Comparison of ENCODE assay signal across 1 cellular context in the genomic region with DNA sequence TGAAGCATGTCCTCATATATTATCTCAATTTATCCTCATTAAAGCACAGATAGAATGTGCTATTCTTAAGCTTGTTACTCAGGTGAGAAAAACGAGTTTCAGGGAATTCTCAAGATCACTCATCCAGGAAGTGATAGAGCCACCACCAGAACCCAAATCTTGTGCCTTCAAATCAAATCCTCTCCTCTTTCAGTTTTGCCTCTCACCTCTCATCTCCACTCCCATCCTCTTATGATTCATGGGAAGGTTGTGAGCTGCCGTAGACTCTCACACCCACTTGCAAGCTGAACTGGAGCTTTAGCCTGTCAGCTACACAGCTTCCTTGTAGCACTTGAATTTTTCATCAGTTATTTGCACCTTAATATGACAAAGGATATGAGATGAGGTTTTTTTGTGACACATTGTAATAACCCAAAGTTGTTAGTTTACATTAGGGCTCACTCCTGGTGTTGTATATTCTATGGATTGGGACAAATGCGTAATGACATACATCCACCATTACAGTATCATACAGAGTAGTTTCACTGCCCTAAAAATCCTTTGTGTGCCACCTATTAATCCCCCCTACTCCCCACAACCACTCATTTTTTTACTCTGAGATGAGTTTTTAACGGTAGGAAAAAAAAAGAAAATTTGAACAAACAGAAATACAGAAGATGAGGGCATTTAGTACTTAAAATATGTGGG.
TF ChIP-seq lines count a peak whose summit lies in the region.

No MANE protein-coding gene starts in this region.

TF ChIP-seq in K562, 482 proteins besides CTCF, POLR2A, EP300 and RAD21:
- TF ChIP-seq STAG1 (CRISPR knock-in tag; IDR thresholded peaks at IDR 0.05; ENCODE audit: borderline replicate concordance) = no peak
- TF ChIP-seq, protein P1, sequence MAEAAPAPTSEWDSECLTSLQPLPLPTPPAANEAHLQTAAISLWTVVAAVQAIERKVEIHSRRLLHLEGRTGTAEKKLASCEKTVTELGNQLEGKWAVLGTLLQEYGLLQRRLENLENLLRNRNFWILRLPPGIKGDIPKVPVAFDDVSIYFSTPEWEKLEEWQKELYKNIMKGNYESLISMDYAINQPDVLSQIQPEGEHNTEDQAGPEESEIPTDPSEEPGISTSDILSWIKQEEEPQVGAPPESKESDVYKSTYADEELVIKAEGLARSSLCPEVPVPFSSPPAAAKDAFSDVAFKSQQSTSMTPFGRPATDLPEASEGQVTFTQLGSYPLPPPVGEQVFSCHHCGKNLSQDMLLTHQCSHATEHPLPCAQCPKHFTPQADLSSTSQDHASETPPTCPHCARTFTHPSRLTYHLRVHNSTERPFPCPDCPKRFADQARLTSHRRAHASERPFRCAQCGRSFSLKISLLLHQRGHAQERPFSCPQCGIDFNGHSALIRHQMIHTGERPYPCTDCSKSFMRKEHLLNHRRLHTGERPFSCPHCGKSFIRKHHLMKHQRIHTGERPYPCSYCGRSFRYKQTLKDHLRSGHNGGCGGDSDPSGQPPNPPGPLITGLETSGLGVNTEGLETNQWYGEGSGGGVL (CRISPR knock-in tag; IDR thresholded peaks at IDR 0.05) = no peak
- TF ChIP-seq YY1 (IDR thresholded peaks at IDR 0.05; ENCODE audit: borderline replicate concordance in 1 of 3, control insufficient read depth in 1 of 3, extremely low read depth in 1 of 3, insufficient read depth in 3 of 3, insufficient read length in 1 of 3, insufficient replicate concordance in 2 of 3, low read depth in 1 of 3, low read length in 2 of 3) = no peak
- no peak for TF ChIP-seq RNF2 (IDR thresholded peaks at IDR 0.05)
- TF ChIP-seq MAFK (IDR thresholded peaks at IDR 0.05; ENCODE audit: low read length) = no peak
- TF ChIP-seq ZC3H4 (CRISPR knock-in tag; IDR thresholded peaks at IDR 0.05; ENCODE audit: borderline replicate concordance) = no peak
- TF ChIP-seq ZNF311 (CRISPR knock-in tag; IDR thresholded peaks at IDR 0.05) = no peak
- TF ChIP-seq HSF4 (CRISPR knock-in tag; IDR thresholded peaks at IDR 0.05; ENCODE audit: borderline replicate concordance) = no peak
TF ChIP-seq in K562: peak in this region for 0.
